In the genomic region with DNA sequence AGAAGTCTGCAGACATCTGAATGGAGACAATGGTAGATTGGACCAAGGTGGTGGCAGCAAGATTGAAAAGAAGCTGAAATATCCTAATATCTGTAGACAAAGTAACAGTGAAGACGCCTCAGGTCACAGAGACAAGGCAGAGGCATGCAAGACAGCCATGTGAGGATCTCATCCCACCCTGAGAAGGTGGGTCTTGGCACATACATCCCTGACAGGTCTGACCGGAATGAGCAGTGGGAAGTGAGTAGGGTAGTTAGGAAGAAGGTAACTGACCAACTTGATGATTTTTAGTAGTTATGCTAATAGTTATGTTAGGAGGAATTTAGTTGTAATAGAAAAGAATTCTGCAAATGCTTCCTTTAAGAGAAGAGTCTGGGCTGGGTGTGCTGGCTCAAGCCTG, we compare ENCODE assay signal across 9 cellular contexts.
"Had no signal": no experiment of that assay in that cellular context is flagged by ENCODE, and none has a peak within 500 bp of the region (broad histone marks: within the 10 kb centered on the region; RNA-seq: fewer than 3 reads in every experiment).

No MANE protein-coding gene starts in this region.

- H3K4me3 ChIP-seq: GM23248, GM23338, HAP-1 had no signal

- H3K27ac ChIP-seq: GM23248 had no signal

- H3K4me2 ChIP-seq: GM23338 had no signal

- H3K36me3 ChIP-seq: HAP-1 had no signal

- H3K4me1 ChIP-seq: HAP-1 had no signal

- H3K9me3 ChIP-seq: HAP-1 had no signal

- H3K9ac ChIP-seq: GM23248 had no signal

- DNase-seq: GM23248, GOT3, H7, H9, HCEC 1CT, HFFc6 had no signal

- H2AFZ ChIP-seq: GM23248, GM23338 had no signal

- ATAC-seq: GM23338, HCT116 had no signal
